In the genomic region with DNA sequence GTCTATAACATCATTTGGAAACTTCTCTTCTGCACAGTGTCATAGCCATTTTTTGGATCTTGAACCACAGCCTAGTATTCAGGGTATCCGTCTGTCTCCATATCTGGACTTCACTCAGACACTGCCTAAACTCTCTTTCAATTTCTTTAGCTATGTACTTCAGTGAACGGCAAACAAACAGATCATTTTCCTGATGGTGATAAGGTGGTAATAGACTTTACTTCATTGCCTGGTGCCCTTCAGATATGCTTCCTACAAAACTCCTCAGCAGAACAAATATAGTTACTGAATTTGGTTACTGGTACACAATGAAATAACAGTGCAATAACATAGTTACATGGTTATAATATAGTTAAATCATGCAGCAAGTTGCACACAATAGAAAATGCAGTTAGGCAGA, we compare ENCODE assay signal across 10 cellular contexts.
"Had no signal": no experiment of that assay in that cellular context is flagged by ENCODE, and none has a peak within 500 bp of the region (broad histone marks: within the 10 kb centered on the region; RNA-seq: fewer than 3 reads in every experiment).

No MANE protein-coding gene starts in this region.

- ATAC-seq: HCT116, HepG2 had no signal

- H3K36me3 ChIP-seq: HAP-1 had no signal

- H3K27ac ChIP-seq: GM23248, HL-60, KMS-11 had no signal

- H3K9me3 ChIP-seq: HAP-1 had no signal

- FAIRE-seq: HepG2 had no signal

- H3K4me3 ChIP-seq: GM23248, HAP-1 had no signal

- H2AFZ ChIP-seq: GM23248 had no signal

- H3K4me2 ChIP-seq: KMS-11 had no signal

- H3K9ac ChIP-seq: GM23248, KMS-11 had no signal

- DNase-seq: GM23248, GOT3, H7, HFFc6, KBM-7 had no signal
